8 cellular contexts compared by ENCODE assay signal in genomic region chr2:200509227-200509607, GRCh38. TPM values are rescaled to one million over a fixed set of nuclear protein-coding genes. Genes with fewer than 3 reads are reported as not detected.
A peak's percentile ranks its signal among the peaks of the same experiment; 100 is the strongest.
DNase-seq lines count a peak whose midpoint lies in the region; ATAC-seq and FAIRE-seq lines count a peak whose summit lies in the region.

No MANE protein-coding gene starts in this region.

- peak; percentile 5 for ATAC-seq in GM18870 (IDR thresholded peaks at IDR 0.05; ENCODE audit: unreplicated experiment)
- ATAC-seq in memory B cell (ENCODE audit: low read depth) = no peak
- no peak for ATAC-seq in GM18520 (IDR thresholded peaks at IDR 0.05; ENCODE audit: unreplicated experiment)

- H3K27me3 Mint-ChIP-seq in memory B cell = no peaks in the 10 kb centered on the region

- H3K4me3 ChIP-seq in ACC112 (ENCODE audit: low read depth, low read length) = peak overlapping the region; percentile 90

- peaks cover 5% of the 10 kb centered on the region for H3K79me2 ChIP-seq in ACC112 (ENCODE audit: control insufficient read depth, insufficient read depth, low read length, unreplicated experiment)

- no peak overlapping the region for H3K27ac ChIP-seq in ACC112 (ENCODE audit: low read depth, low read length)

- no peaks in the 10 kb centered on the region for H3K4me1 ChIP-seq in ACC112 (ENCODE audit: control insufficient read depth, insufficient read depth, low read length, unreplicated experiment)

- H3K4me3 Mint-ChIP-seq in memory B cell = peak overlapping the region; percentile 86

- peak overlapping the region; percentile 76 for H3K27ac Mint-ChIP-seq in memory B cell

- H3K9me3 Mint-ChIP-seq in memory B cell = no peaks in the 10 kb centered on the region

- peak overlapping the region; percentile 57 for H2AFZ ChIP-seq in ACC112 (ENCODE audit: low read length, unreplicated experiment)

- peaks cover under 1% of the 10 kb centered on the region; the same call in 1 of the 2 replicates for H3K27me3 ChIP-seq in ACC112 (ENCODE audit: insufficient read depth, low read length)

- no peak for FAIRE-seq in urothelium cell line (lab: Jason Lieb, UNC)

- peaks cover 3% of the 10 kb centered on the region for H3K36me3 Mint-ChIP-seq in memory B cell

- H3K36me3 ChIP-seq in ACC112 (ENCODE audit: insufficient read depth, low read length) = peaks cover 4% of the 10 kb centered on the region; the same call in 1 of the 2 replicates

- DNase-seq in OCI-M1 (lab: John Stamatoyannopoulos, UW) (peak; percentile 24), dermis blood vessel endothelial cell (peak; percentile 24), memory B cell (ENCODE audit: low spot score in 2 of 2) (no peak), urothelium cell line (ENCODE audit: low spot score) (peak; percentile 18), SW480 (ENCODE audit: low spot score) (no peak)

- H3K4me1 Mint-ChIP-seq in memory B cell = peaks cover 10% of the 10 kb centered on the region

RNA-seq across cellular contexts. Expression of gene KCTD18, which starts 0.7 kb away (rescaled TPM):
- total RNA-seq in dermis blood vessel endothelial cell = 11.0 and 11.1 TPM in 2 replicates

RNA-seq across cellular contexts. Expression of gene SGO2, which starts 16.8 kb away (rescaled TPM):
- total RNA-seq in dermis blood vessel endothelial cell = 4.9 and 15.9 TPM in 2 replicates

Comparison
In these comparisons a context has a peak if more than half of its experiments do, and no peak if none do; other contexts are left out.
1. DNase-seq: peak in OCI-M1 (single experiment), dermis blood vessel endothelial cell (single experiment) and urothelium cell line (single experiment); none in memory B cell (0 of 2) and SW480 (single experiment).